Comparison of ENCODE assay signal across 1 cellular context in genomic region chr10:32156031-32156495, GRCh38.
TF ChIP-seq lines count a peak whose summit lies in the region.

No MANE protein-coding gene starts in this region.

TF ChIP-seq in HepG2, 621 proteins besides CTCF, POLR2A, EP300 and RAD21 (continued from another document and continues in another):
- TF ChIP-seq ZNF34 (CRISPR knock-in tag; IDR thresholded peaks at IDR 0.05; ENCODE audit: borderline replicate concordance): 0 out of 2 replicates have a peak, but pooled peaks have one; percentile 54
- TF ChIP-seq SOX6 (IDR thresholded peaks at IDR 0.05): no peak
- TF ChIP-seq SOX6 (CRISPR knock-in tag; IDR thresholded peaks at IDR 0.05): peak; percentile 72
- 0 out of 2 replicates have a peak, but pooled peaks have one; percentile 52 for TF ChIP-seq ZNF264 (CRISPR knock-in tag; IDR thresholded peaks at IDR 0.05)
- TF ChIP-seq ZNF251 (CRISPR knock-in tag; IDR thresholded peaks at IDR 0.05): no peak
- peak; percentile 81 for TF ChIP-seq MED1 (CRISPR knock-in tag; IDR thresholded peaks at IDR 0.05)
- no peak for TF ChIP-seq NFYB (CRISPR knock-in tag; IDR thresholded peaks at IDR 0.05)
- no peak for TF ChIP-seq ZBTB14 (CRISPR knock-in tag; IDR thresholded peaks at IDR 0.05)
- TF ChIP-seq RXRB (CRISPR knock-in tag; IDR thresholded peaks at IDR 0.05; ENCODE audit: borderline replicate concordance): peak; percentile 39; the same call in 1 of the 2 replicates
- no peak for TF ChIP-seq ZNF20 (CRISPR knock-in tag; IDR thresholded peaks at IDR 0.05)
- no peak for TF ChIP-seq ISX (CRISPR knock-in tag; conservative IDR thresholded peaks at IDR 0.05)
- TF ChIP-seq RFXANK (CRISPR knock-in tag; IDR thresholded peaks at IDR 0.05): no peak
- TF ChIP-seq TCF7 (IDR thresholded peaks at IDR 0.05; ENCODE audit: low read depth): peak; percentile 44; the same call in 1 of the 2 replicates
- no peak for TF ChIP-seq MLXIP (CRISPR knock-in tag; IDR thresholded peaks at IDR 0.05; ENCODE audit: borderline replicate concordance)
- TF ChIP-seq SAP130 (CRISPR knock-in tag; IDR thresholded peaks at IDR 0.05; ENCODE audit: low read depth): peak; percentile 24; the same call in 1 of the 2 replicates
- TF ChIP-seq PREB (CRISPR knock-in tag; IDR thresholded peaks at IDR 0.05): no peak
- TF ChIP-seq ZNF597 (CRISPR knock-in tag; IDR thresholded peaks at IDR 0.05): no peak
- TF ChIP-seq SIN3A (IDR thresholded peaks at IDR 0.05; ENCODE audit: borderline replicate concordance, low read depth, low read length): no peak
- no peak for TF ChIP-seq HIC2 (CRISPR knock-in tag; IDR thresholded peaks at IDR 0.05; ENCODE audit: low read depth)
- 0 out of 2 replicates have a peak, but pooled peaks have one; percentile 33 for TF ChIP-seq NFIC (IDR thresholded peaks at IDR 0.05; ENCODE audit: low read length)
- no peak for TF ChIP-seq ZBTB37 (CRISPR knock-in tag; IDR thresholded peaks at IDR 0.05)
- TF ChIP-seq HMG20A (CRISPR knock-in tag; IDR thresholded peaks at IDR 0.05; ENCODE audit: borderline replicate concordance): no peak
- TF ChIP-seq ZNF253 (CRISPR knock-in tag; IDR thresholded peaks at IDR 0.05; ENCODE audit: borderline replicate concordance): no peak
- no peak for TF ChIP-seq HNRNPLL (IDR thresholded peaks at IDR 0.05; ENCODE audit: low read depth, low read length, poor library complexity, severe bottlenecking)
- TF ChIP-seq JUN (CRISPR knock-in tag; IDR thresholded peaks at IDR 0.05): 0 out of 2 replicates have a peak, but pooled peaks have one; percentile 40
- no peak for TF ChIP-seq FOSL1 (CRISPR knock-in tag; IDR thresholded peaks at IDR 0.05; ENCODE audit: borderline replicate concordance)
- no peak for TF ChIP-seq ZBTB38 (CRISPR knock-in tag; IDR thresholded peaks at IDR 0.05)
- TF ChIP-seq POGZ (CRISPR knock-in tag; IDR thresholded peaks at IDR 0.05): peak; percentile 68
- no peak; the same call in 1 of the 2 replicates for TF ChIP-seq ZNF136 (CRISPR knock-in tag; IDR thresholded peaks at IDR 0.05; ENCODE audit: low read depth)
- TF ChIP-seq ARID3A (IDR thresholded peaks at IDR 0.05; ENCODE audit: low read depth, low read length): no peak
- TF ChIP-seq SOX5 (CRISPR knock-in tag; IDR thresholded peaks at IDR 0.05; ENCODE audit: borderline replicate concordance): peak; percentile 54; the same call in 1 of the 2 replicates
- TF ChIP-seq REL (CRISPR knock-in tag; conservative IDR thresholded peaks at IDR 0.05): no peak
- TF ChIP-seq ZNF24 (IDR thresholded peaks at IDR 0.05): no peak
- no peak for TF ChIP-seq FOXM1 (CRISPR knock-in tag; IDR thresholded peaks at IDR 0.05)
- no peak for TF ChIP-seq KDM5A (IDR thresholded peaks at IDR 0.05; ENCODE audit: borderline replicate concordance, low read length)
- no peak for TF ChIP-seq REXO4 (CRISPR knock-in tag; IDR thresholded peaks at IDR 0.05; ENCODE audit: borderline replicate concordance)
- no peak for TF ChIP-seq SUZ12 (IDR thresholded peaks at IDR 0.05; ENCODE audit: low read depth, low read length)
- TF ChIP-seq CEBPB (IDR thresholded peaks at IDR 0.05; ENCODE audit: borderline replicate concordance, low read depth, low read length): 0 out of 2 replicates have a peak, but pooled peaks have one; percentile 13
- TF ChIP-seq MZF1 (CRISPR knock-in tag; IDR thresholded peaks at IDR 0.05; ENCODE audit: borderline replicate concordance): no peak
- no peak for TF ChIP-seq ZNF577 (CRISPR knock-in tag; IDR thresholded peaks at IDR 0.05; ENCODE audit: borderline replicate concordance, low read depth)
- no peak for TF ChIP-seq HMGA1 (CRISPR knock-in tag; conservative IDR thresholded peaks at IDR 0.05)
- TF ChIP-seq NCOA1 (CRISPR knock-in tag; IDR thresholded peaks at IDR 0.05): no peak
- no peak for TF ChIP-seq ZNF205 (CRISPR knock-in tag; IDR thresholded peaks at IDR 0.05)
- peak; percentile 71 for TF ChIP-seq ADNP (CRISPR knock-in tag; IDR thresholded peaks at IDR 0.05)
- TF ChIP-seq TARDBP (CRISPR knock-in tag; IDR thresholded peaks at IDR 0.05): no peak; the same call in 1 of the 2 replicates
- TF ChIP-seq MXD3 (CRISPR knock-in tag; IDR thresholded peaks at IDR 0.05): no peak
- no peak for TF ChIP-seq ZNF780A (CRISPR knock-in tag; IDR thresholded peaks at IDR 0.05)
- no peak for TF ChIP-seq HNF1A (IDR thresholded peaks at IDR 0.05; ENCODE audit: low read depth)
- peak; percentile 75; the same call in 1 of the 2 replicates for TF ChIP-seq HNF1A (CRISPR knock-in tag; IDR thresholded peaks at IDR 0.05; ENCODE audit: borderline replicate concordance)
- no peak for TF ChIP-seq HOXA9 (CRISPR knock-in tag; IDR thresholded peaks at IDR 0.05; ENCODE audit: borderline replicate concordance)
- TF ChIP-seq IKZF4 (CRISPR knock-in tag; IDR thresholded peaks at IDR 0.05; ENCODE audit: borderline replicate concordance, low read depth, not compliant biosample characterization): no peak
- TF ChIP-seq YY1 (IDR thresholded peaks at IDR 0.05; ENCODE audit: insufficient read depth, insufficient replicate concordance, low read depth, low read length): no peak
- TF ChIP-seq PHF20 (CRISPR knock-in tag; IDR thresholded peaks at IDR 0.05): no peak
